19 cellular contexts compared by ENCODE assay signal in genomic region chr9:81244631-81245030, GRCh38.
A peak's percentile ranks its signal among the peaks of the same experiment; 100 is the strongest.
DNase-seq lines count a peak whose midpoint lies in the region; ATAC-seq and TF ChIP-seq lines count a peak whose summit lies in the region.
"Had no signal": no experiment of that assay in that cellular context is flagged by ENCODE, and none has a peak within 500 bp of the region (broad histone marks: within the 10 kb centered on the region; RNA-seq: fewer than 3 reads in every experiment).

No MANE protein-coding gene starts in this region.

- no peak for TF ChIP-seq POLR2A in ovary (IDR thresholded peaks at IDR 0.05)

- no peaks in the 10 kb centered on the region for H3K4me1 ChIP-seq in ovary (ENCODE audit: insufficient read depth)
- H3K4me1 ChIP-seq: Caco-2, Peyer's patch, SJCRH30 had no signal

- intact Hi-C loops in ovary (cut with DNase I) = no loop called here

- H3K27ac ChIP-seq in ovary = no peak overlapping the region
- H3K27ac ChIP-seq: BLaER1 treated with 17β-estradiol and CSF1 and Interleukin-3, amounts not matched to agents 10 nM and 100 nM; Peyer's patch; SJCRH30 had no signal

- 14 to 19% (median 18%) methylated on average over 1 of the region's 1 CpG for WGBS in ovary, 3 donors

- H3K36me3 ChIP-seq in ovary = no peaks in the 10 kb centered on the region
- H3K36me3 ChIP-seq: BLaER1 treated with 17β-estradiol and CSF1 and Interleukin-3, amounts not matched to agents 10 nM and 100 nM; Peyer's patch; SJCRH30 had no signal

- no peaks in the 10 kb centered on the region for H3K27me3 ChIP-seq in ovary
- H3K27me3 ChIP-seq: BLaER1 treated with 17β-estradiol and CSF1 and Interleukin-3, amounts not matched to agents 10 nM and 100 nM; Peyer's patch; SJCRH30 had no signal

- TF ChIP-seq EP300 in ovary (IDR thresholded peaks at IDR 0.05) = no peak

- TF ChIP-seq CTCF in fibroblast of mammary gland (conservative IDR thresholded peaks at IDR 0.05; ENCODE audit: control insufficient read depth, insufficient read depth, low read depth, low read length) = no peak
- TF ChIP-seq CTCF in omental fat pad (IDR thresholded peaks at IDR 0.05) = no peak
- no peak for TF ChIP-seq CTCF in ovary (IDR thresholded peaks at IDR 0.05)

- DNase-seq in LHCN-M2 (ENCODE audit: low read depth) (peak; percentile 43), fibroblast of mammary gland (ENCODE audit: low read depth) (peak; percentile 29), omental fat pad (ENCODE audit: low spot score) (no peak), ovary (no peak)
- DNase-seq: Caco-2; CD4-positive, alpha-beta memory T cell; DND-41; H9; KG1; NCI-H1092 treated with DMSO at 0.1 percent for 48 hours; NCI-H1436 treated with DMSO at 0.1 percent for 48 hours; NCI-H1930; NCI-H345; Peyer's patch; SJCRH30 had no signal

- peaks cover 0 to 4% of the 10 kb centered on the region in 2 donors for H3K9me3 ChIP-seq in ovary
- H3K9me3 ChIP-seq: Caco-2, Peyer's patch had no signal

- ATAC-seq in omental fat pad (ENCODE audit: low FRiP score) (peak; percentile 73), GM21723 (IDR thresholded peaks at IDR 0.05; ENCODE audit: unreplicated experiment) (no peak), GM19351 (IDR thresholded peaks at IDR 0.05; ENCODE audit: unreplicated experiment) (no peak), GM21825 (IDR thresholded peaks at IDR 0.05; ENCODE audit: unreplicated experiment) (no peak)

- no peak overlapping the region for H3K4me3 ChIP-seq in fibroblast of mammary gland (ENCODE audit: control insufficient read depth, low read depth, low read length)
- no peak overlapping the region for H3K4me3 ChIP-seq in ovary
- H3K4me3 ChIP-seq: BLaER1 treated with 17β-estradiol and CSF1 and Interleukin-3, amounts not matched to agents 10 nM and 100 nM; Peyer's patch; SJCRH30 had no signal

Comparison
In these comparisons a context has a peak if more than half of its experiments do, and no peak if none do; other contexts are left out.
1. DNase-seq: peak in LHCN-M2 (single experiment) and fibroblast of mammary gland (single experiment); none in omental fat pad (single experiment) and ovary (0 of 5).